9 cellular contexts compared by ENCODE assay signal in genomic region chr1:65429806-65430205, GRCh38. TPM values are rescaled to one million over a fixed set of nuclear protein-coding genes. Genes with fewer than 3 reads are reported as not detected.
A peak's percentile ranks its signal among the peaks of the same experiment; 100 is the strongest.
DNase-seq lines count a peak whose midpoint lies in the region; TF ChIP-seq lines count a peak whose summit lies in the region.
"Had no signal": no experiment of that assay in that cellular context is flagged by ENCODE, and none has a peak within 500 bp of the region (broad histone marks: within the 10 kb centered on the region; RNA-seq: fewer than 3 reads in every experiment).

No MANE protein-coding gene starts in this region.

- peaks cover 31% of the 10 kb centered on the region for H3K79me2 ChIP-seq in SK-N-SH (ENCODE audit: insufficient read depth)

- H3K4me2 ChIP-seq in SK-N-SH = peak overlapping the region; percentile 32

- peak overlapping the region; percentile 58 to 77; a peak in 3 of 4 replicates for H3K27ac ChIP-seq in SK-N-SH (ENCODE audit: low read depth in 2 of 2, low read length in 1 of 2)

- peak overlapping the region; percentile 44 for H3K9ac ChIP-seq in SK-N-SH

- H3K27me3 ChIP-seq in SK-N-SH (ENCODE audit: insufficient read depth) = no peaks in the 10 kb centered on the region

- CTCF ChIA-PET in SK-N-SH (lab: Yijun Ruan, JAX) = interaction anchor here (1.0 to 13.6 kb wide), 8 partner anchors 10 to 366 kb away, joined by 3 to 175 read pairs (median 7); no protein-coding TSS in a partner anchor

- no peaks in the 10 kb centered on the region for H3K9me2 ChIP-seq in SK-N-SH

- peaks cover 59 to 73% of the 10 kb centered on the region in 2 experiments for H3K36me3 ChIP-seq in SK-N-SH (replicated peaks in 1 of 2; ENCODE audit: control insufficient read depth in 1 of 2, insufficient read depth in 2 of 2, low read length in 1 of 2)

- TF ChIP-seq EP300 in SK-N-SH (IDR thresholded peaks at IDR 0.05; ENCODE audit: borderline replicate concordance in 1 of 2, low read depth in 1 of 2, low read length in 1 of 2) = peak in 1 of 2 experiments; percentile 47; a peak in 1 of 4 replicates

- peaks cover 0 to 23% of the 10 kb centered on the region in 2 experiments; a peak in 3 of 4 replicates for H3K4me1 ChIP-seq in SK-N-SH (ENCODE audit: control insufficient read depth in 1 of 2, insufficient read depth in 2 of 2, low read depth in 1 of 2, low read length in 1 of 2)

- H3K9me3 ChIP-seq in SK-N-SH = no peaks in the 10 kb centered on the region

- 46% methylated on average over 7 of the region's 7 CpGs for WGBS in SK-N-SH (ENCODE audit: low lambda C conversion rate)

- H4K20me1 ChIP-seq in SK-N-SH (ENCODE audit: insufficient read depth) = peaks cover 16% of the 10 kb centered on the region; the same call in 1 of the 2 replicates

- 0 out of 4 replicates have a peak overlapping the region, but pooled peaks of 1 of the 2 experiments have one; percentile 5 for H3K4me3 ChIP-seq in SK-N-SH (ENCODE audit: low read depth in 2 of 2, low read length in 1 of 2)
- H3K4me3 ChIP-seq in fibroblast of mammary gland (ENCODE audit: control insufficient read depth, low read depth, low read length) = no peak overlapping the region

- peaks cover 9% of the 10 kb centered on the region for H3F3A ChIP-seq in SK-N-SH (replicated peaks; ENCODE audit: insufficient read depth)

- H2AFZ ChIP-seq in SK-N-SH (ENCODE audit: low read depth) = no peak overlapping the region

- DNase-seq in EL = peak; percentile 83
- no peak for DNase-seq in SK-N-SH
- DNase-seq in fibroblast of mammary gland (ENCODE audit: low read depth) = peak; percentile 87
- DNase-seq in pulmonary artery endothelial cell (ENCODE audit: low read depth, low spot score) = peak; percentile 94
- DNase-seq in activated effector memory CD4-positive, alpha-beta T cell treated with Interleukin-2 at 50 U/mL for 16 hours = no peak
- DNase-seq in hypothalamus (lab: John Stamatoyannopoulos, UW) = no peak
- no peak for DNase-seq in DMS79 (lab: John Stamatoyannopoulos, UW)
- no peak for DNase-seq in amygdala (lab: John Stamatoyannopoulos, UW)
- DNase-seq: DMS79 treated with DMSO at 0.1 percent for 48 hours had no signal

- no peak for TF ChIP-seq RAD21 in SK-N-SH (IDR thresholded peaks at IDR 0.05; ENCODE audit: low read length)

- POLR2A ChIA-PET in SK-N-SH (lab: Yijun Ruan, JAX) = no interaction called here

- TF ChIP-seq CTCF in SK-N-SH (IDR thresholded peaks at IDR 0.05) = no peak
- TF ChIP-seq CTCF in fibroblast of mammary gland (conservative IDR thresholded peaks at IDR 0.05; ENCODE audit: control insufficient read depth, insufficient read depth, low read depth, low read length) = no peak

TF ChIP-seq in SK-N-SH, 30 proteins besides CTCF, POLR2A, EP300 and RAD21 (continues in another document):
- TF ChIP-seq, protein P1, sequence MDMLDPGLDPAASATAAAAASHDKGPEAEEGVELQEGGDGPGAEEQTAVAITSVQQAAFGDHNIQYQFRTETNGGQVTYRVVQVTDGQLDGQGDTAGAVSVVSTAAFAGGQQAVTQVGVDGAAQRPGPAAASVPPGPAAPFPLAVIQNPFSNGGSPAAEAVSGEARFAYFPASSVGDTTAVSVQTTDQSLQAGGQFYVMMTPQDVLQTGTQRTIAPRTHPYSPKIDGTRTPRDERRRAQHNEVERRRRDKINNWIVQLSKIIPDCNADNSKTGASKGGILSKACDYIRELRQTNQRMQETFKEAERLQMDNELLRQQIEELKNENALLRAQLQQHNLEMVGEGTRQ (IDR thresholded peaks at IDR 0.05; ENCODE audit: borderline replicate concordance, low read depth, low read length) = no peak
- TF ChIP-seq EZH2phosphoT487 (IDR thresholded peaks at IDR 0.05; ENCODE audit: borderline replicate concordance, low read depth) (no peak), RFX5 (IDR thresholded peaks at IDR 0.05; ENCODE audit: low read length) (no peak), JUND (IDR thresholded peaks at IDR 0.05) (peak; percentile 83), RXRA (IDR thresholded peaks at IDR 0.05; ENCODE audit: borderline replicate concordance, low read depth) (0 out of 2 replicates have a peak, but pooled peaks have one; percentile 22), TEAD4 (IDR thresholded peaks at IDR 0.05; ENCODE audit: borderline replicate concordance, insufficient read depth) (no peak), SIN3A (IDR thresholded peaks at IDR 0.05; ENCODE audit: borderline replicate concordance, low read depth, low read length) (no peak), FOXJ3 (CRISPR knock-in tag; IDR thresholded peaks at IDR 0.05) (no peak), FOXM1 (IDR thresholded peaks at IDR 0.05; ENCODE audit: low read depth) (no peak), RCOR1 (IDR thresholded peaks at IDR 0.05; ENCODE audit: low read length) (no peak), IRF3 (IDR thresholded peaks at IDR 0.05; ENCODE audit: low read depth, low read length) (no peak), POLR2AphosphoS5 (IDR thresholded peaks at IDR 0.05; ENCODE audit: low read depth, low read length) (peak; percentile 35; the same call in 1 of the 2 replicates), NRF1 (IDR thresholded peaks at IDR 0.05; ENCODE audit: low read depth, low read length) (no peak), GABPA (IDR thresholded peaks at IDR 0.05; ENCODE audit: low read depth) (no peak)
- TF ChIP-seq, protein P2, sequence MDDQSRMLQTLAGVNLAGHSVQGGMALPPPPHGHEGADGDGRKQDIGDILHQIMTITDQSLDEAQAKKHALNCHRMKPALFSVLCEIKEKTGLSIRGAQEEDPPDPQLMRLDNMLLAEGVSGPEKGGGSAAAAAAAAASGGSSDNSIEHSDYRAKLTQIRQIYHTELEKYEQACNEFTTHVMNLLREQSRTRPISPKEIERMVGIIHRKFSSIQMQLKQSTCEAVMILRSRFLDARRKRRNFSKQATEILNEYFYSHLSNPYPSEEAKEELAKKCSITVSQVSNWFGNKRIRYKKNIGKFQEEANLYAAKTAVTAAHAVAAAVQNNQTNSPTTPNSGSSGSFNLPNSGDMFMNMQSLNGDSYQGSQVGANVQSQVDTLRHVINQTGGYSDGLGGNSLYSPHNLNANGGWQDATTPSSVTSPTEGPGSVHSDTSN (IDR thresholded peaks at IDR 0.05) = peak; percentile 34; the same call in 1 of the 2 replicates
- TF ChIP-seq, protein P3, sequence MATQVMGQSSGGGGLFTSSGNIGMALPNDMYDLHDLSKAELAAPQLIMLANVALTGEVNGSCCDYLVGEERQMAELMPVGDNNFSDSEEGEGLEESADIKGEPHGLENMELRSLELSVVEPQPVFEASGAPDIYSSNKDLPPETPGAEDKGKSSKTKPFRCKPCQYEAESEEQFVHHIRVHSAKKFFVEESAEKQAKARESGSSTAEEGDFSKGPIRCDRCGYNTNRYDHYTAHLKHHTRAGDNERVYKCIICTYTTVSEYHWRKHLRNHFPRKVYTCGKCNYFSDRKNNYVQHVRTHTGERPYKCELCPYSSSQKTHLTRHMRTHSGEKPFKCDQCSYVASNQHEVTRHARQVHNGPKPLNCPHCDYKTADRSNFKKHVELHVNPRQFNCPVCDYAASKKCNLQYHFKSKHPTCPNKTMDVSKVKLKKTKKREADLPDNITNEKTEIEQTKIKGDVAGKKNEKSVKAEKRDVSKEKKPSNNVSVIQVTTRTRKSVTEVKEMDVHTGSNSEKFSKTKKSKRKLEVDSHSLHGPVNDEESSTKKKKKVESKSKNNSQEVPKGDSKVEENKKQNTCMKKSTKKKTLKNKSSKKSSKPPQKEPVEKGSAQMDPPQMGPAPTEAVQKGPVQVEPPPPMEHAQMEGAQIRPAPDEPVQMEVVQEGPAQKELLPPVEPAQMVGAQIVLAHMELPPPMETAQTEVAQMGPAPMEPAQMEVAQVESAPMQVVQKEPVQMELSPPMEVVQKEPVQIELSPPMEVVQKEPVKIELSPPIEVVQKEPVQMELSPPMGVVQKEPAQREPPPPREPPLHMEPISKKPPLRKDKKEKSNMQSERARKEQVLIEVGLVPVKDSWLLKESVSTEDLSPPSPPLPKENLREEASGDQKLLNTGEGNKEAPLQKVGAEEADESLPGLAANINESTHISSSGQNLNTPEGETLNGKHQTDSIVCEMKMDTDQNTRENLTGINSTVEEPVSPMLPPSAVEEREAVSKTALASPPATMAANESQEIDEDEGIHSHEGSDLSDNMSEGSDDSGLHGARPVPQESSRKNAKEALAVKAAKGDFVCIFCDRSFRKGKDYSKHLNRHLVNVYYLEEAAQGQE (IDR thresholded peaks at IDR 0.05; ENCODE audit: low read depth, low read length) = 0 out of 2 replicates have a peak, but pooled peaks have one; percentile 23
- TF ChIP-seq, protein P4, sequence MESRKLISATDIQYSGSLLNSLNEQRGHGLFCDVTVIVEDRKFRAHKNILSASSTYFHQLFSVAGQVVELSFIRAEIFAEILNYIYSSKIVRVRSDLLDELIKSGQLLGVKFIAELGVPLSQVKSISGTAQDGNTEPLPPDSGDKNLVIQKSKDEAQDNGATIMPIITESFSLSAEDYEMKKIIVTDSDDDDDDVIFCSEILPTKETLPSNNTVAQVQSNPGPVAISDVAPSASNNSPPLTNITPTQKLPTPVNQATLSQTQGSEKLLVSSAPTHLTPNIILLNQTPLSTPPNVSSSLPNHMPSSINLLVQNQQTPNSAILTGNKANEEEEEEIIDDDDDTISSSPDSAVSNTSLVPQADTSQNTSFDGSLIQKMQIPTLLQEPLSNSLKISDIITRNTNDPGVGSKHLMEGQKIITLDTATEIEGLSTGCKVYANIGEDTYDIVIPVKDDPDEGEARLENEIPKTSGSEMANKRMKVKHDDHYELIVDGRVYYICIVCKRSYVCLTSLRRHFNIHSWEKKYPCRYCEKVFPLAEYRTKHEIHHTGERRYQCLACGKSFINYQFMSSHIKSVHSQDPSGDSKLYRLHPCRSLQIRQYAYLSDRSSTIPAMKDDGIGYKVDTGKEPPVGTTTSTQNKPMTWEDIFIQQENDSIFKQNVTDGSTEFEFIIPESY (IDR thresholded peaks at IDR 0.05; ENCODE audit: borderline replicate concordance, low read depth) = no peak

RNA-seq across cellular contexts. Expression of gene LEPR, which starts 9.3 kb away (rescaled TPM):
- polyA plus RNA-seq in SK-N-SH (2012; rRNA removed) = 2.3 and 3.2 TPM in 2 replicates
- 4.3 and 5.1 TPM in 2 replicates for polyA plus RNA-seq in SK-N-SH (2012; cell fraction: cytosol; rRNA removed)
- polyA plus RNA-seq in SK-N-SH (2012; cell fraction: nucleus; rRNA removed) = 1.4 and 3.0 TPM in 2 replicates
- total RNA-seq in pulmonary artery endothelial cell = 10.2 and 25.1 TPM in 2 replicates

RNA-seq across cellular contexts. Expression of gene LEPROT, which starts 9.3 kb away (rescaled TPM):
- 38.9 and 69.3 TPM in 2 replicates for polyA plus RNA-seq in SK-N-SH (2012; rRNA removed)
- 54.9 and 57.5 TPM in 2 replicates for polyA plus RNA-seq in SK-N-SH (2012; cell fraction: cytosol; rRNA removed)
- 19.8 and 51.3 TPM in 2 replicates for polyA plus RNA-seq in SK-N-SH (2012; cell fraction: nucleus; rRNA removed)
- 49.1 and 51.2 TPM in 2 replicates for total RNA-seq in pulmonary artery endothelial cell

Comparison
In these comparisons a context has a peak if more than half of its experiments do, and no peak if none do; other contexts are left out.
1. DNase-seq: peak in EL (single experiment), fibroblast of mammary gland (single experiment) and pulmonary artery endothelial cell (single experiment); none in SK-N-SH (single experiment), activated effector memory CD4-positive, alpha-beta T cell treated with Interleukin-2 at 50 U/mL for 16 hours (single experiment), hypothalamus (0 of 51), DMS79 (single experiment) and amygdala (0 of 56).